ENCODE assay signal across 24 cellular contexts in the genomic region with DNA sequence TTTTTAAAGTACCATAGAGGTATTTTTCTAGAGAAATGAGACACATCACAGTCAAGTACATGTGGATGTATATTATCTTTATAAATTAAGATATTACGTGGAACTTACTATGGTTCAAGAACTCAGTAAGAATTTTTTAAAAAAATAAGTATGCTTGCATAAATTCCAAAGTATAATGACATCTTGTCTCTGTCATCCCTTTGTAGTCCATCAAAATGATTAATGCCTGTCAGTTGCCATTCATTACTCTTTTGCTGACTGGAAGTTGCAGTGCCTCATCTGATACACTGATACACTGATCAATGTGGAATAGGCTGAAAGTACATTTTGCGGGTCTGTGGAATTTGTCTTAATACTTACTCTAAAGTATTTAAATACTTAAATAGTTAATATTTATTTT.
"Had no signal": no experiment of that assay in that cellular context is flagged by ENCODE, and none has a peak within 500 bp of the region (broad histone marks: within the 10 kb centered on the region; RNA-seq: fewer than 3 reads in every experiment).

No MANE protein-coding gene starts in this region.

- H3K36me3 ChIP-seq: colonic mucosa, esophagus muscularis mucosa, esophagus squamous epithelium, gastrocnemius medialis, gastroesophageal sphincter, heart left ventricle had no signal

- H3K27ac ChIP-seq: colonic mucosa, coronary artery, dorsolateral prefrontal cortex, epithelial cell of prostate, esophagus muscularis mucosa, esophagus squamous epithelium, foreskin keratinocyte, gastrocnemius medialis, gastroesophageal sphincter, heart left ventricle had no signal

- DNase-seq: colonic mucosa; cortex of kidney; dermis blood vessel endothelial cell; dorsolateral prefrontal cortex; effector CD4-positive, alpha-beta T cell; effector CD8-positive, alpha-beta T cell; effector memory CD4-positive, alpha-beta T cell; effector memory CD8-positive, alpha-beta T cell; endodermal cell; erythroblast; esophagus squamous epithelium; foreskin fibroblast; foreskin keratinocyte; foreskin melanocyte; gastrocnemius medialis; glutamatergic neuron; head of caudate nucleus; heart left ventricle had no signal

- H3K4me3 ChIP-seq: colonic mucosa, coronary artery, dorsolateral prefrontal cortex, esophagus muscularis mucosa, esophagus squamous epithelium, gastrocnemius medialis, gastroesophageal sphincter, heart left ventricle had no signal

- H3K27me3 ChIP-seq: colonic mucosa, dorsolateral prefrontal cortex, esophagus muscularis mucosa, esophagus squamous epithelium, foreskin keratinocyte, gastrocnemius medialis, gastroesophageal sphincter, heart left ventricle had no signal

- ATAC-seq: effector memory CD8-positive, alpha-beta T cell; esophagus mucosa; foreskin keratinocyte; gastrocnemius medialis; gastroesophageal sphincter; heart left ventricle had no signal

- H3K9me3 ChIP-seq: colonic mucosa, esophagus muscularis mucosa, esophagus squamous epithelium, gastrocnemius medialis, gastroesophageal sphincter, heart left ventricle had no signal

- FAIRE-seq: endothelial cell of umbilical vein had no signal

- H3K4me1 ChIP-seq: colonic mucosa, esophagus muscularis mucosa, esophagus squamous epithelium, foreskin keratinocyte, gastrocnemius medialis, gastroesophageal sphincter, heart left ventricle had no signal
